1 cellular context compared by ENCODE assay signal in the genomic region with DNA sequence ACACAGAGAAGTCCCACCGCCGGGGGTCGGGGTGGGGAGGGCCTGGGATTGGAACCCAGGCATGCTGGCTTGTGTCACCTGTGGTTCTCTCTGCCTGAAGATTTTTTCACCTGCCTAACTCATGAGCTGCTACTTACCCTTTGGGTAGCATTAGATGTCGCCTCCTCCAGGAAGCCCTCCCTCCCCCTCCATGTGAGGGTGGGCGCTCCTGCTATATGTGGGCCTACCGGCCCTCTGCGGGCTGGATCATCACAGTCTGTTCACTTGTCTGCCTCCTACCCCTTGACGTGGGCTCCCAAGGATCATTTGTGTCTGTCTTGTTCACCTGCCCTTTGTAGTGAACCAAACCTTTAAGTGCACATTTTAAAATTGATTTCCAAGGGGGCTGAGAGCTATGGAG.
TF ChIP-seq lines count a peak whose summit lies in the region.

No MANE protein-coding gene starts in this region.

TF ChIP-seq in GM12878, 131 proteins besides CTCF, POLR2A, EP300 and RAD21 (continued from another document):
- TF ChIP-seq BRCA1 (IDR thresholded peaks at IDR 0.05; ENCODE audit: low read depth, low read length) (no peak), ESRRA (IDR thresholded peaks at IDR 0.05; ENCODE audit: low read length) (no peak), POLR2AphosphoS2 (IDR thresholded peaks at IDR 0.05; ENCODE audit: low read depth, low read length) (no peak), MEF2B (IDR thresholded peaks at IDR 0.05; ENCODE audit: partially characterized antibody, poor library complexity, severe bottlenecking) (no peak), ZNF274 (IDR thresholded peaks at IDR 0.05; ENCODE audit: insufficient read depth, insufficient read length) (no peak), PAX8 (IDR thresholded peaks at IDR 0.05) (no peak), STAT3 (IDR thresholded peaks at IDR 0.05; ENCODE audit: low read depth, low read length) (no peak), NR2F1 (conservative IDR thresholded peaks at IDR 0.05) (no peak), SMARCA5 (IDR thresholded peaks at IDR 0.05) (no peak), TCF12 (IDR thresholded peaks at IDR 0.05; ENCODE audit: low read depth, low read length) (no peak), KDM1A (IDR thresholded peaks at IDR 0.05; ENCODE audit: borderline replicate concordance) (no peak), WRNIP1 (IDR thresholded peaks at IDR 0.05; ENCODE audit: borderline replicate concordance, low read depth, low read length) (no peak)
- TF ChIP-seq, protein P1, sequence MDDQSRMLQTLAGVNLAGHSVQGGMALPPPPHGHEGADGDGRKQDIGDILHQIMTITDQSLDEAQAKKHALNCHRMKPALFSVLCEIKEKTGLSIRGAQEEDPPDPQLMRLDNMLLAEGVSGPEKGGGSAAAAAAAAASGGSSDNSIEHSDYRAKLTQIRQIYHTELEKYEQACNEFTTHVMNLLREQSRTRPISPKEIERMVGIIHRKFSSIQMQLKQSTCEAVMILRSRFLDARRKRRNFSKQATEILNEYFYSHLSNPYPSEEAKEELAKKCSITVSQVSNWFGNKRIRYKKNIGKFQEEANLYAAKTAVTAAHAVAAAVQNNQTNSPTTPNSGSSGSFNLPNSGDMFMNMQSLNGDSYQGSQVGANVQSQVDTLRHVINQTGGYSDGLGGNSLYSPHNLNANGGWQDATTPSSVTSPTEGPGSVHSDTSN (IDR thresholded peaks at IDR 0.05; ENCODE audit: insufficient replicate concordance, low read depth, low read length) = no peak
- TF ChIP-seq, protein P2, sequence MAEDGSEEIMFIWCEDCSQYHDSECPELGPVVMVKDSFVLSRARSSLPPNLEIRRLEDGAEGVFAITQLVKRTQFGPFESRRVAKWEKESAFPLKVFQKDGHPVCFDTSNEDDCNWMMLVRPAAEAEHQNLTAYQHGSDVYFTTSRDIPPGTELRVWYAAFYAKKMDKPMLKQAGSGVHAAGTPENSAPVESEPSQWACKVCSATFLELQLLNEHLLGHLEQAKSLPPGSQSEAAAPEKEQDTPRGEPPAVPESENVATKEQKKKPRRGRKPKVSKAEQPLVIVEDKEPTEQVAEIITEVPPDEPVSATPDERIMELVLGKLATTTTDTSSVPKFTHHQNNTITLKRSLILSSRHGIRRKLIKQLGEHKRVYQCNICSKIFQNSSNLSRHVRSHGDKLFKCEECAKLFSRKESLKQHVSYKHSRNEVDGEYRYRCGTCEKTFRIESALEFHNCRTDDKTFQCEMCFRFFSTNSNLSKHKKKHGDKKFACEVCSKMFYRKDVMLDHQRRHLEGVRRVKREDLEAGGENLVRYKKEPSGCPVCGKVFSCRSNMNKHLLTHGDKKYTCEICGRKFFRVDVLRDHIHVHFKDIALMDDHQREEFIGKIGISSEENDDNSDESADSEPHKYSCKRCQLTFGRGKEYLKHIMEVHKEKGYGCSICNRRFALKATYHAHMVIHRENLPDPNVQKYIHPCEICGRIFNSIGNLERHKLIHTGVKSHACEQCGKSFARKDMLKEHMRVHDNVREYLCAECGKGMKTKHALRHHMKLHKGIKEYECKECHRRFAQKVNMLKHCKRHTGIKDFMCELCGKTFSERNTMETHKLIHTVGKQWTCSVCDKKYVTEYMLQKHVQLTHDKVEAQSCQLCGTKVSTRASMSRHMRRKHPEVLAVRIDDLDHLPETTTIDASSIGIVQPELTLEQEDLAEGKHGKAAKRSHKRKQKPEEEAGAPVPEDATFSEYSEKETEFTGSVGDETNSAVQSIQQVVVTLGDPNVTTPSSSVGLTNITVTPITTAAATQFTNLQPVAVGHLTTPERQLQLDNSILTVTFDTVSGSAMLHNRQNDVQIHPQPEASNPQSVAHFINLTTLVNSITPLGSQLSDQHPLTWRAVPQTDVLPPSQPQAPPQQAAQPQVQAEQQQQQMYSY (CRISPR knock-in tag; IDR thresholded peaks at IDR 0.05) = no peak
